ENCODE assay signal across 11 cellular contexts in genomic region chr14:23174266-23174665, GRCh38. TPM values are rescaled to one million over a fixed set of nuclear protein-coding genes. Genes with fewer than 3 reads are reported as not detected.
DNase-seq lines count a peak whose midpoint lies in the region; ATAC-seq and TF ChIP-seq lines count a peak whose summit lies in the region.
"Had no signal": no experiment of that assay in that cellular context is flagged by ENCODE, and none has a peak within 500 bp of the region (broad histone marks: within the 10 kb centered on the region; RNA-seq: fewer than 3 reads in every experiment).

No MANE protein-coding gene starts in this region.

- no peak for TF ChIP-seq CTCF in choroid plexus epithelial cell (conservative IDR thresholded peaks at IDR 0.05; ENCODE audit: low read depth, low read length)
- no peak for TF ChIP-seq CTCF in thoracic aorta (IDR thresholded peaks at IDR 0.05)

- no peak overlapping the region for H3K27ac Mint-ChIP-seq in stimulated activated naive B cell treated with anti-CD40 and anti-IgM and Interleukin-4, amounts not matched to agents 10 μg/mL and 1 μg/mL and 100 μg/mL, for 72 hours

- H3K27me3 ChIP-seq in thoracic aorta (replicated peaks; ENCODE audit: insufficient read depth), result no peaks in the 10 kb centered on the region

- H3K36me3 Mint-ChIP-seq in stimulated activated naive B cell treated with anti-CD40 and anti-IgM and Interleukin-4, amounts not matched to agents 10 μg/mL and 1 μg/mL and 100 μg/mL, for 72 hours, result no peaks in the 10 kb centered on the region

- H3K27me3 Mint-ChIP-seq in stimulated activated naive B cell treated with anti-CD40 and anti-IgM and Interleukin-4, amounts not matched to agents 10 μg/mL and 1 μg/mL and 100 μg/mL, for 72 hours, result peaks cover 5 to 21% of the 10 kb centered on the region in 2 donors

- H3K9me3 Mint-ChIP-seq in stimulated activated naive B cell treated with anti-CD40 and anti-IgM and Interleukin-4, amounts not matched to agents 10 μg/mL and 1 μg/mL and 100 μg/mL, for 72 hours, result no peaks in the 10 kb centered on the region

- ATAC-seq in thoracic aorta (ENCODE audit: insufficient number of reproducible peaks, low FRiP score, low read depth), result no peak
- no peak for ATAC-seq in stimulated activated naive B cell treated with anti-CD40 and anti-IgM and Interleukin-4, amounts not matched to agents 10 μg/mL and 1 μg/mL and 100 μg/mL, for 72 hours (replicated peaks)

- H3K27ac ChIP-seq in thoracic aorta, result peak overlapping the region; percentile 27 to 35
- H3K27ac ChIP-seq: 22Rv1 had no signal

- H3K4me3 Mint-ChIP-seq in stimulated activated naive B cell treated with anti-CD40 and anti-IgM and Interleukin-4, amounts not matched to agents 10 μg/mL and 1 μg/mL and 100 μg/mL, for 72 hours, result no peak overlapping the region

- DNase-seq in NK-92 treated with Interleukin-12 subunit alpha and Interleukin-12 subunit beta, amount 100 ng/mL, for 24 hours (lab: John Stamatoyannopoulos, UW), result peak; percentile 18
- DNase-seq in NK-92 (lab: John Stamatoyannopoulos, UW; ENCODE audit: unreplicated experiment) (no peak), choroid plexus epithelial cell (ENCODE audit: low read depth) (peak; percentile 80), medulla oblongata (ENCODE audit: extremely low spot score) (peak; percentile 30), thoracic aorta (ENCODE audit: low spot score) (no peak), GF-D8 (lab: John Stamatoyannopoulos, UW) (no peak), T-helper 2 cell (no peak)
- no peak for DNase-seq in stimulated activated naive B cell treated with anti-CD40 and anti-IgM and Interleukin-4, amounts not matched to agents 10 μg/mL and 1 μg/mL and 100 μg/mL, for 72 hours
- DNase-seq: posterior cingulate gyrus had no signal

- no peaks in the 10 kb centered on the region for H3K9me3 ChIP-seq in thoracic aorta

- peaks cover 5 to 7% of the 10 kb centered on the region in 2 donors for H3K4me1 Mint-ChIP-seq in stimulated activated naive B cell treated with anti-CD40 and anti-IgM and Interleukin-4, amounts not matched to agents 10 μg/mL and 1 μg/mL and 100 μg/mL, for 72 hours

- peaks cover 0 to 34% of the 10 kb centered on the region in 2 donors for H3K4me1 ChIP-seq in thoracic aorta (ENCODE audit: control insufficient read depth in 1 of 2, low read depth in 2 of 2)

- H3K36me3 ChIP-seq in thoracic aorta, result no peaks in the 10 kb centered on the region

- H3K4me3 ChIP-seq in choroid plexus epithelial cell (ENCODE audit: low read depth, low read length), result no peak overlapping the region
- no peak overlapping the region for H3K4me3 ChIP-seq in thoracic aorta

RNA-seq across cellular contexts. Expression of gene SLC7A8, which starts 9.2 kb away (rescaled TPM):
- 10 to 100 TPM; 18.4 to 28.0 TPM for total RNA-seq in thoracic aorta

RNA-seq across cellular contexts. Expression of gene CEBPE, which starts 55.2 kb away (rescaled TPM):
- not detected for total RNA-seq in thoracic aorta
- total RNA-seq: Daoy had no signal

Comparison
In these comparisons a context has a peak if more than half of its experiments do, and no peak if none do; other contexts are left out.
1. DNase-seq: peak in NK-92 treated with Interleukin-12 subunit alpha and Interleukin-12 subunit beta, amount 100 ng/mL, for 24 hours (single experiment), choroid plexus epithelial cell (single experiment) and medulla oblongata (single experiment); none in NK-92 (single experiment), thoracic aorta (single experiment), GF-D8 (single experiment), T-helper 2 cell (0 of 5) and stimulated activated naive B cell treated with anti-CD40 and anti-IgM and Interleukin-4, amounts not matched to agents 10 μg/mL and 1 μg/mL and 100 μg/mL, for 72 hours (single experiment).